8 cellular contexts compared by ENCODE assay signal in the genomic region with DNA sequence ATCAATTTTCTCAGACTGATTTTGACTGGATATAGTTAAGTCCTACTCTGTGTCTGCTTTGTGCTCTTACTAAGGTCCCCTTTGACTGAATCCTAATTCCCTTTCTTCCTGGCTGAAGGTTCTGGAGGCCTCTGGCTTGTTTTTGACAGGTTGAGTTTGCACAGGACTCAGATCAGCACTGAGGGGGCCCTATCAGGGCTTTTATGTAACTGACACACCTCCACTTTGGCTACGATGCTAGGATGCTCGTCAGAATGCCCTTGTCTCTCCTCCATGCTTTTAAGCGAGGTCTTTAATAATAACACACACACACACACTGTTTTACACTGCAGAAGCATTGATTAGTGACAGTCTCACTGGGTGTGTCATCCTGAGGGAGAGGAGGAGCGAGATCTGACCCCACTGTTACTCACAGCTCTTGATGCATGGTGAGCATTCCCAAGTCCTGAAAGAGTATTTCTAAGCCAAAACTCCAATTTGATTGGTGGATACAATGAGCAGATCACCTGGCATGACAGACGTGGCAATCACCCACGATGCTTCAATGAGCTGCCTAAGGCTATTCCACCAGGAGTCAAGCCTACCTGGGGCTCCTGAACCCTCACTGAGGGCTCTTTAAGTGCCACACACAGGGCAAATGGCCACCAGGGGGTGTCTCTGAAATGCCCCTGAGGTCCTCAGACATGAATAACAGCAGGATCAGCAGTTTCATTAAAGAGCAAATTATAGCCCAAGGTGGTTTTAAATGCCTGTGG.
A peak's percentile ranks its signal among the peaks of the same experiment; 100 is the strongest.
DNase-seq lines count a peak whose midpoint lies in the region; ATAC-seq and TF ChIP-seq lines count a peak whose summit lies in the region.

No MANE protein-coding gene starts in this region.

- peak; percentile 39 for TF ChIP-seq CTCF in lower lobe of right lung (IDR thresholded peaks at IDR 0.05)

- intact Hi-C loops in lower lobe of right lung (cut with DNase I) = no loop called here
- intact Hi-C loops in Right ventricle myocardium inferior (cut with DNase I) = no loop called here

- H3K27ac ChIP-seq in lower lobe of right lung = no peak overlapping the region

- peaks cover 2% of the 10 kb centered on the region for H3K4me1 ChIP-seq in lower lobe of right lung

- H3K27me3 ChIP-seq in lower lobe of right lung (ENCODE audit: low read depth) = no peaks in the 10 kb centered on the region

- peak; percentile 19 for DNase-seq in EH (ENCODE audit: low read depth)
- peak; percentile 36 for DNase-seq in KBM-7
- DNase-seq in activated T-cell treated with anti-CD3 and anti-CD28 coated beads, Interleukin-2, amount 50 U/mL, for 1 hour = peak; percentile 28
- DNase-seq in lower lobe of right lung = peak; percentile 61
- DNase-seq in SIG-M5 treated with dmso at 0.1 percent for 504 hours (lab: John Stamatoyannopoulos, UW; ENCODE audit: unreplicated experiment) = no peak
- DNase-seq in hepatic stellate cell (ENCODE audit: low spot score) = no peak
- no peak for DNase-seq in Right ventricle myocardium inferior (ENCODE audit: missing footprints)

- no peaks in the 10 kb centered on the region for H3K9me3 ChIP-seq in lower lobe of right lung

- in situ Hi-C loops in KBM-7 (cut with MboI; ENCODE audit: low pct_unique_long_range_greater_than_20kb, low sequenced_read_pairs) = no loop called here

- H3K36me3 ChIP-seq in lower lobe of right lung = no peaks in the 10 kb centered on the region

- H3K4me3 ChIP-seq in lower lobe of right lung = no peak overlapping the region

- peak; percentile 50 to 77 for ATAC-seq in lower lobe of right lung
- ATAC-seq in Right ventricle myocardium inferior = no peak
- ATAC-seq in GM18519 (IDR thresholded peaks at IDR 0.05; ENCODE audit: low FRiP score, unreplicated experiment) = no peak

Comparison
In these comparisons a context has a peak if more than half of its experiments do, and no peak if none do; other contexts are left out.
1. DNase-seq: peak in EH (single experiment), KBM-7 (single experiment), activated T-cell treated with anti-CD3 and anti-CD28 coated beads, Interleukin-2, amount 50 U/mL, for 1 hour (single experiment) and lower lobe of right lung (single experiment); none in SIG-M5 treated with dmso at 0.1 percent for 504 hours (single experiment), hepatic stellate cell (single experiment) and Right ventricle myocardium inferior (single experiment).
2. ATAC-seq: peak in lower lobe of right lung (2 of 2); none in Right ventricle myocardium inferior (single experiment) and GM18519 (single experiment).